ENCODE assay signal across 8 cellular contexts in the genomic region with DNA sequence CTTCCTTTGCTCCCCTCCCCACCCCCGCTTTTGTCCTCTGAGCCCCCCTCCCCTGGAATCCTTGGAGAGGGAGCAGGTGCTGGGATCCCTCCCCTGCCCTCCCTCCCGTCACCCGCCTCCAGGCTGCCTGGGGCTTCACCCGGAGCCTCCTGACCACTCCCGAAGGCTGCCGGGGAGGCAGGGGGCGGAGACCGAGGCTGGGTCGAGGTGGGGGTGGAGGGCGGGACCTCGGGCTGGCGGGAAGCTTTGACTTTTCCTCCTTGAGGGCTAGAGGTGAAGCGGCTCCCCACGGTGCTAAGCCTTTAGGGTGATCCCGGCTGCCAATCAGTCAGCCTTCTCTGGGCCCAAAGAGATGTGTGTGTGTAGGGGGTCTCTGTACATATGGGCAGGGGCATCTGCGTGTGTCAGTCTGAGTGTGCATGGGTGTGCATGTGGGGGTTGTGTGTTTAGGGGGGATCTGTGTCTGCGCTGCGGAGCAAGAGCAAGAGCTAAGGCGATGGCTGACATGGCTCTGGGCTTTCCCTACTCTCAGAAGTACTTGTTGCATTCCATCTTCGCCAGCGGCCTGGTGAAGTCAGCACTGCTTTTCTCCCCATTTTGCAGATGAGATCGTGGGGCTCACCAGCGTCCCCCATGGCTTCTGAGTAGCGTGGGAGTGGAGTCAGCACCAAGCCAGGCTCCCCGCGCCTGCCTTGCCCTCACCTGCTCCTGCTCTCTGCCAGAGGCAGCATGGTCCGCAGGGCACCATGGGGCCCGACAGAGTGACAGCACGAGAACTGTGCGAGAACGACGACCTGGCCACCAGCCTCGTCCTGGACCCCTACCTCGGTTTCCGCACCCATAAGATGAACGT. TPM values are rescaled to one million over a fixed set of nuclear protein-coding genes. Genes with fewer than 3 reads are reported as not detected.
DNase-seq lines count a peak whose midpoint lies in the region; ATAC-seq lines count a peak whose summit lies in the region.

No MANE protein-coding gene starts in this region.

- H3K4me1 Mint-ChIP-seq in activated CD4-positive, alpha-beta memory T cell treated with anti-CD3 and anti-CD28 coated beads for 36 hours (ENCODE audit: low read depth): peaks cover 13% of the 10 kb centered on the region

- peaks cover 6% of the 10 kb centered on the region for H3K27me3 Mint-ChIP-seq in activated CD4-positive, alpha-beta memory T cell treated with anti-CD3 and anti-CD28 coated beads for 36 hours

- CTCF ChIA-PET in activated CD4-positive, alpha-beta memory T cell treated with anti-CD3 and anti-CD28 coated beads for 36 hours (lab: Charles Lee): interaction anchor here (1.0 kb wide), 1 partner anchor 39 kb away, joined by 3 read pairs; no protein-coding TSS in a partner anchor

- H3K9me3 Mint-ChIP-seq in activated CD4-positive, alpha-beta memory T cell treated with anti-CD3 and anti-CD28 coated beads for 36 hours: no peaks in the 10 kb centered on the region

- no peak overlapping the region for H3K27ac Mint-ChIP-seq in activated CD4-positive, alpha-beta memory T cell treated with anti-CD3 and anti-CD28 coated beads for 36 hours

- intact Hi-C loops in activated CD4-positive, alpha-beta memory T cell treated with anti-CD3 and anti-CD28 coated beads for 36 hours (cut with micrococcal nuclease): no loop called here

- peak; percentile 84 for DNase-seq in NCI-H2029 (lab: John Stamatoyannopoulos, UW)
- no peak for DNase-seq in NCI-H2029 treated with DMSO at 0.1 percent for 48 hours (lab: John Stamatoyannopoulos, UW)
- peak; percentile 77 for DNase-seq in NCI-H510A treated with DMSO at 0.1 percent for 48 hours (lab: John Stamatoyannopoulos, UW)
- peak; percentile 85 for DNase-seq in activated CD4-positive, alpha-beta memory T cell treated with anti-CD3 and anti-CD28 coated beads for 36 hours
- peak; percentile 94 for DNase-seq in epidermal melanocyte (ENCODE audit: insufficient read length, low spot score)
- peak; percentile 89 for DNase-seq in myocyte (ENCODE audit: low read depth)
- DNase-seq in stimulated activated naive CD4-positive, alpha-beta T cell treated with Interleukin-2 at 50 U/mL for 16 hours (lab: John Stamatoyannopoulos, UW): peak; percentile 48

- no peak for ATAC-seq in HG03159 (IDR thresholded peaks at IDR 0.05; ENCODE audit: unreplicated experiment)

- peak overlapping the region; percentile 87 for H3K4me3 Mint-ChIP-seq in activated CD4-positive, alpha-beta memory T cell treated with anti-CD3 and anti-CD28 coated beads for 36 hours

- peaks cover 14% of the 10 kb centered on the region for H3K36me3 Mint-ChIP-seq in activated CD4-positive, alpha-beta memory T cell treated with anti-CD3 and anti-CD28 coated beads for 36 hours

- POLR2A ChIA-PET in activated CD4-positive, alpha-beta memory T cell treated with anti-CD3 and anti-CD28 coated beads for 36 hours (lab: Charles Lee): interaction anchor here (1.3 kb wide), 1 partner anchor 40 kb away, joined by 3 read pairs; no protein-coding TSS in a partner anchor

RNA-seq across cellular contexts. Expression of a gene that starts 1.7 kb away (rescaled TPM):
- total RNA-seq in activated CD4-positive, alpha-beta memory T cell treated with anti-CD3 and anti-CD28 coated beads for 36 hours: 10 to 100 TPM; 34.2 to 35.2 TPM
- total RNA-seq in myocyte: 17.3 and 28.9 TPM in 2 replicates
- 15.4 TPM for polyA plus RNA-seq in myocyte (2012)

RNA-seq across cellular contexts. Expression of a gene that starts 13.1 kb away (rescaled TPM):
- total RNA-seq in activated CD4-positive, alpha-beta memory T cell treated with anti-CD3 and anti-CD28 coated beads for 36 hours: under 1 TPM; 0.15 to 0.81 TPM
- total RNA-seq in myocyte: 0.24 TPM in 1 of 2 replicates, not detected in the other
- 0.15 TPM for polyA plus RNA-seq in myocyte (2012)

RNA-seq across cellular contexts. Expression of a gene that starts 16.3 kb away (rescaled TPM):
- not detected for total RNA-seq in activated CD4-positive, alpha-beta memory T cell treated with anti-CD3 and anti-CD28 coated beads for 36 hours
- total RNA-seq in myocyte: not detected in 2 replicates
- not detected for polyA plus RNA-seq in myocyte (2012)

RNA-seq across cellular contexts. Expression of a gene that starts 21.6 kb away (rescaled TPM):
- total RNA-seq in activated CD4-positive, alpha-beta memory T cell treated with anti-CD3 and anti-CD28 coated beads for 36 hours: not detected
- total RNA-seq in myocyte: not detected in 2 replicates
- polyA plus RNA-seq in myocyte (2012): not detected

RNA-seq across cellular contexts. Expression of a gene that starts 28.8 kb away (rescaled TPM):
- under 1 TPM; 0.17 to 0.39 TPM for total RNA-seq in activated CD4-positive, alpha-beta memory T cell treated with anti-CD3 and anti-CD28 coated beads for 36 hours
- 0.19 and 0.83 TPM in 2 replicates for total RNA-seq in myocyte
- 16.7 TPM for polyA plus RNA-seq in myocyte (2012)
